ENCODE assay signal across 20 cellular contexts in genomic region chr5:54882101-54882500, GRCh38.
A peak's percentile ranks its signal among the peaks of the same experiment; 100 is the strongest.
DNase-seq lines count a peak whose midpoint lies in the region; FAIRE-seq lines count a peak whose summit lies in the region.
"Had no signal": no experiment of that assay in that cellular context is flagged by ENCODE, and none has a peak within 500 bp of the region (broad histone marks: within the 10 kb centered on the region; RNA-seq: fewer than 3 reads in every experiment).

No MANE protein-coding gene starts in this region.

- DNase-seq in HPDE6-E6E7 (ENCODE audit: extremely low spot score), result peak; percentile 68
- DNase-seq in RCC 7860 (ENCODE audit: low spot score), result peak; percentile 13
- DNase-seq in epithelial cell of prostate (ENCODE audit: low read depth, low spot score), result no peak
- peak; percentile 61 for DNase-seq in renal cortical epithelial cell (ENCODE audit: low read depth)
- DNase-seq in cerebellar nuclear complex (lab: John Stamatoyannopoulos, UW), result no peak
- no peak for DNase-seq in foreskin melanocyte
- no peak for DNase-seq in SKM-1 (lab: John Stamatoyannopoulos, UW; ENCODE audit: unreplicated experiment)
- DNase-seq: DMS 273 treated with DMSO at 0.1 percent for 48 hours, GF-D8, HFFc6, IMR-90, Karpas-422, NCI-H2029 treated with DMSO at 0.1 percent for 48 hours, NCI-H446 treated with DMSO at 0.1 percent for 48 hours, NCI-H748 treated with DMSO at 0.1 percent for 48 hours, PC-9 had no signal

- no peak for FAIRE-seq in RCC 7860 (lab: Jason Lieb, UNC)
- FAIRE-seq: GM12891, GM18507, H54 had no signal

- peak overlapping the region; percentile 69 for H3K27ac ChIP-seq in epithelial cell of prostate
- H3K27ac ChIP-seq: C4-2B, PC-9 had no signal

Comparison
In these comparisons a context has a peak if more than half of its experiments do, and no peak if none do; other contexts are left out.
1. DNase-seq: peak in HPDE6-E6E7 (single experiment), RCC 7860 (single experiment) and renal cortical epithelial cell (single experiment); none in epithelial cell of prostate (single experiment), cerebellar nuclear complex (0 of 2), foreskin melanocyte (single experiment) and SKM-1 (single experiment).